ENCODE assay signal across 8 cellular contexts in genomic region chr1:100896481-100896982, GRCh38. TPM values are rescaled to one million over a fixed set of nuclear protein-coding genes. Genes with fewer than 3 reads are reported as not detected.
DNase-seq lines count a peak whose midpoint lies in the region; ATAC-seq, FAIRE-seq and TF ChIP-seq lines count a peak whose summit lies in the region.

No MANE protein-coding gene starts in this region.

- H3K4me3 Mint-ChIP-seq in T-helper 17 cell = peak overlapping the region; percentile 99
- H3K4me3 Mint-ChIP-seq in astrocyte (ENCODE audit: unreplicated experiment) = peak overlapping the region; percentile 96

- H3K9me2 ChIP-seq in Karpas-422 (replicated peaks; ENCODE audit: insufficient read depth, low read length) = no peaks in the 10 kb centered on the region

- H3K27ac ChIP-seq in Karpas-422 (ENCODE audit: low read length) = peak overlapping the region; percentile 59
- H3K27ac ChIP-seq in astrocyte (ENCODE audit: low read depth, low read length) = peak overlapping the region; percentile 90

- peak overlapping the region; percentile 97 for H3K9ac ChIP-seq in Karpas-422 (ENCODE audit: low read length)
- H3K9ac ChIP-seq in astrocyte (ENCODE audit: low read length) = peak overlapping the region; percentile 97

- CTCF ChIA-PET in GM10248 (lab: Yijun Ruan, JAX) = interaction anchor here (0.7 to 1.8 kb wide), 5 partner anchors 12 to 413 kb away, joined by 3 to 6 read pairs (median 4); no protein-coding TSS in a partner anchor

- H3K27ac Mint-ChIP-seq in T-helper 17 cell (peak overlapping the region; percentile 100), astrocyte (ENCODE audit: unreplicated experiment) (peak overlapping the region; percentile 99)

- H3K4me3 ChIP-seq in Karpas-422 (ENCODE audit: low read length) (peak overlapping the region; percentile 94), astrocyte (ENCODE audit: insufficient read depth, low read depth, low read length) (peak overlapping the region; percentile 96)

- no peaks in the 10 kb centered on the region for H3K9me3 Mint-ChIP-seq in astrocyte (ENCODE audit: unreplicated experiment)

- no peak for TF ChIP-seq CTCF in GM10248 (IDR thresholded peaks at IDR 0.05; ENCODE audit: control extremely low read depth, extremely low read depth, low read depth, missing control alignments)
- TF ChIP-seq CTCF in astrocyte (IDR thresholded peaks at IDR 0.05; ENCODE audit: insufficient read depth, low read depth, low read length) = no peak

- peaks cover 7% of the 10 kb centered on the region; the same call in 1 of the 2 replicates for H4K20me1 ChIP-seq in Karpas-422 (ENCODE audit: insufficient read depth, low read depth, low read length)
- H4K20me1 ChIP-seq in astrocyte (ENCODE audit: insufficient read depth, low read length) = peaks cover 10% of the 10 kb centered on the region

- H3K4me1 Mint-ChIP-seq in T-helper 17 cell = peaks cover 38% of the 10 kb centered on the region
- H3K4me1 Mint-ChIP-seq in astrocyte (ENCODE audit: low read depth, unreplicated experiment) = peaks cover 19% of the 10 kb centered on the region

- peaks cover 9% of the 10 kb centered on the region for H3K36me3 Mint-ChIP-seq in T-helper 17 cell (ENCODE audit: low read depth)
- peaks cover 3% of the 10 kb centered on the region for H3K36me3 Mint-ChIP-seq in astrocyte (ENCODE audit: low read depth, unreplicated experiment)

- H3K9me3 ChIP-seq in Karpas-422 (ENCODE audit: low read length) (no peaks in the 10 kb centered on the region), T-helper 17 cell (ENCODE audit: control insufficient read depth, low read length, poor library complexity, severe bottlenecking) (no peaks in the 10 kb centered on the region), astrocyte (ENCODE audit: insufficient read depth, low read depth, low read length) (no peaks in the 10 kb centered on the region)

- peak overlapping the region; percentile 93 for H3K4me2 ChIP-seq in Karpas-422 (ENCODE audit: low read depth, low read length, poor library complexity, severe bottlenecking)
- H3K4me2 ChIP-seq in astrocyte (ENCODE audit: low read length) = peak overlapping the region; percentile 90

- ATAC-seq in GM21786 (IDR thresholded peaks at IDR 0.05; ENCODE audit: unreplicated experiment) (peak; percentile 37), T-helper 17 cell (peak; percentile 79)

- H3K4me1 ChIP-seq in Karpas-422 (ENCODE audit: low read length) (peaks cover 30% of the 10 kb centered on the region), astrocyte (ENCODE audit: insufficient read depth, low read length) (peaks cover 15% of the 10 kb centered on the region)

- H3K36me3 ChIP-seq in Karpas-422 (ENCODE audit: insufficient read depth, low read length) = peaks cover 42% of the 10 kb centered on the region
- peaks cover 18% of the 10 kb centered on the region for H3K36me3 ChIP-seq in astrocyte (ENCODE audit: insufficient read depth, low read length)

- POLR2A ChIA-PET in GM10248 (lab: Yijun Ruan, JAX) = interaction anchor here (0.6 kb wide), 1 partner anchor 475 kb away, joined by 3 read pairs; no protein-coding TSS in a partner anchor

- DNase-seq in GM10248 (ENCODE audit: extremely low spot score) (peak; percentile 47), Karpas-422 (peak; percentile 80), T-helper 17 cell (peak; percentile 17 to 55 (median 48)), astrocyte (ENCODE audit: low read depth) (peak; percentile 72), iPS-NIHi11 (ENCODE audit: low spot score) (peak; percentile 26), NCI-H1436 treated with DMSO at 0.1 percent for 48 hours (lab: John Stamatoyannopoulos, UW) (no peak)
- DNase-seq in stimulated activated CD4-positive, alpha-beta T cell treated with anti-CD3 and anti-CD28 coated beads, Interleukin-15, amount 100 ng/mL, for 1 hour (ENCODE audit: low read depth in 1 of 2, low spot score in 1 of 2) = peak; percentile 12 to 37

- no peak for FAIRE-seq in astrocyte (lab: Jason Lieb, UNC)

- peaks cover 74% of the 10 kb centered on the region for H3K79me2 ChIP-seq in Karpas-422 (ENCODE audit: low read length)
- peaks cover 65% of the 10 kb centered on the region for H3K79me2 ChIP-seq in astrocyte (ENCODE audit: insufficient read depth, low read length)

- H2AFZ ChIP-seq in Karpas-422 (ENCODE audit: low read length) = peak overlapping the region; percentile 49; the same call in 1 of the 2 replicates
- peak overlapping the region; percentile 69 for H2AFZ ChIP-seq in astrocyte (ENCODE audit: low read depth, low read length)

- H3K27me3 ChIP-seq in Karpas-422 (ENCODE audit: low read length) = no peaks in the 10 kb centered on the region
- no peaks in the 10 kb centered on the region for H3K27me3 ChIP-seq in astrocyte (ENCODE audit: insufficient read depth, low read length)

- H3K27me3 Mint-ChIP-seq in T-helper 17 cell (no peaks in the 10 kb centered on the region), astrocyte (ENCODE audit: low read depth, unreplicated experiment) (no peaks in the 10 kb centered on the region)

RNA-seq across cellular contexts. Expression of gene SLC30A7, which starts 0.6 kb away (rescaled TPM):
- 8.9 and 28.8 TPM in 2 replicates for total RNA-seq in Karpas-422 (2014; rRNA removed; shearing (Covaris generic); ENCODE audit: low replicate concordance)
- total RNA-seq in T-helper 17 cell (10 to 100 TPM; 26.3 to 34.5 TPM), astrocyte (56.6 and 60.0 TPM in 2 replicates)

RNA-seq across cellular contexts. Expression of gene EXTL2, which starts 1.9 kb away (rescaled TPM):
- total RNA-seq in Karpas-422 (2014; rRNA removed; shearing (Covaris generic); ENCODE audit: low replicate concordance) = 4.6 and 17.0 TPM in 2 replicates
- total RNA-seq in T-helper 17 cell (1 to 10 TPM in 1 of 2 donors, under 1 TPM in 1; 0.85 to 1.4 TPM), astrocyte (36.2 and 41.9 TPM in 2 replicates)
